11 cellular contexts compared by ENCODE assay signal in the genomic region with DNA sequence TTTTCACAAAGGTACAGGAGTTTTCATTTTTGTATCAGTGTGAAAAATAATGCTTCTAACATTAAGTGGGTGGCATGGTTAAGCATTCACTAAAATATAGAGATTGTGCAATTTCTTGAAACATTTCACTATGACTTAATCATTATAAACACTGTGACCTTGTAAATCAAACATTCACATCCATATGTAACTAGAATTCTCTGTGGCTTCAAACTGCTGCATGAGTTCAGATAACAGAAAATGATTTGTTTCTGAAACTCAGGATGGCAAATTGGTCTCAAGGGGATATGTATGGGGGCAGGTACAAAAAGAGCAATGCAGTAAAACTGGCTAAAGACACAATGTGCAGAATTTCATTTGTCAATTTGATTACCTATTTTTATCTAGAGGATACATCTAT. TPM values are rescaled to one million over a fixed set of nuclear protein-coding genes. Genes with fewer than 3 reads are reported as not detected.
DNase-seq lines count a peak whose midpoint lies in the region; ATAC-seq, FAIRE-seq and TF ChIP-seq lines count a peak whose summit lies in the region.
"Had no signal": no experiment of that assay in that cellular context is flagged by ENCODE, and none has a peak within 500 bp of the region (broad histone marks: within the 10 kb centered on the region; RNA-seq: fewer than 3 reads in every experiment).

No MANE protein-coding gene starts in this region.

- TF ChIP-seq EP300 in HepG2 (IDR thresholded peaks at IDR 0.05; ENCODE audit: low read depth in 2 of 2, low read length in 2 of 2) (no peak), HepG2 (CRISPR knock-in tag; IDR thresholded peaks at IDR 0.05; ENCODE audit: borderline replicate concordance) (no peak)

- intact Hi-C loops in HepG2 (cut with micrococcal nuclease; ENCODE audit: unreplicated experiment), result loop anchor here (1.0 kb wide), 1 partner anchor 82 kb away; no protein-coding TSS in a partner anchor
- intact Hi-C loops in Right ventricle myocardium inferior (cut with DNase I), result loop anchor here (5.0 kb wide), 1 partner anchor 59 kb away; a partner anchor contains a TSS

- no peak for TF ChIP-seq CTCF in HepG2 (CRISPR knock-in tag; IDR thresholded peaks at IDR 0.05)
- TF ChIP-seq CTCF in coronary artery (IDR thresholded peaks at IDR 0.05), result no peak

- H3K36me3 ChIP-seq in BLaER1 treated with 17β-estradiol and CSF1 and Interleukin-3, amounts not matched to agents 10 nM and 100 nM, result peaks cover 4 to 71% (median 35%) of the 10 kb centered on the region in 11 experiments; a peak in 21 of 22 replicates
- H3K36me3 ChIP-seq in HepG2 (replicated peaks in 1 of 2; ENCODE audit: control insufficient read depth in 1 of 2, insufficient read depth in 2 of 2, low read length in 2 of 2), result peaks cover 0 to under 1% of the 10 kb centered on the region in 2 experiments; a peak in 2 of 5 replicates

- H3K9ac ChIP-seq in BLaER1 treated with 17β-estradiol and CSF1 and Interleukin-3, amounts not matched to agents 10 nM and 100 nM, result 0 out of 22 replicates have a peak overlapping the region, but pooled peaks of 1 of the 11 experiments have one; percentile 3
- H3K9ac ChIP-seq in HepG2 (ENCODE audit: insufficient read depth, low read depth, low read length), result no peak overlapping the region

- no peaks in the 10 kb centered on the region for H3K9me3 Mint-ChIP-seq in activated naive CD8-positive, alpha-beta T cell (ENCODE audit: low read depth)

- ATAC-seq in HepG2 (no peak), HG03521 (IDR thresholded peaks at IDR 0.05; ENCODE audit: unreplicated experiment) (no peak), Right ventricle myocardium inferior (no peak)

- DNase-seq in HCEC 1CT (peak; percentile 80), HepG2 (ENCODE audit: low spot score) (peak; percentile 49), coronary artery (ENCODE audit: low spot score) (no peak), Right ventricle myocardium inferior (ENCODE audit: missing footprints) (no peak), GDM1 (lab: John Stamatoyannopoulos, UW) (no peak)
- DNase-seq: testis, WERI-Rb-1 had no signal

- H3K4me2 ChIP-seq in BLaER1 treated with 17β-estradiol and CSF1 and Interleukin-3, amounts not matched to agents 10 nM and 100 nM, result peak overlapping the region; percentile 1 to 94 (median 36); a peak in 15 of 22 replicates
- H3K4me2 ChIP-seq in HepG2 (ENCODE audit: low read depth, low read length), result peak overlapping the region; percentile 53

- peaks cover 65% of the 10 kb centered on the region for H3K4me1 Mint-ChIP-seq in activated naive CD8-positive, alpha-beta T cell (ENCODE audit: low read depth)

- H3K27me3 Mint-ChIP-seq in activated naive CD8-positive, alpha-beta T cell, result no peaks in the 10 kb centered on the region
- H3K27me3 Mint-ChIP-seq: IgD-negative memory B cell had no signal

- FAIRE-seq in HepG2 (lab: Jason Lieb, UNC), result peak; percentile 39

- no peak overlapping the region for H3K4me3 ChIP-seq in BLaER1 treated with 17β-estradiol and CSF1 and Interleukin-3, amounts not matched to agents 10 nM and 100 nM
- H3K4me3 ChIP-seq in HepG2 (replicated peaks in 1 of 3; ENCODE audit: insufficient read depth in 1 of 3, low read depth in 2 of 3, low read length in 3 of 3) (peak overlapping the region in 1 of 3 experiments; percentile 18; a peak in 2 of 6 replicates), coronary artery (no peak overlapping the region)
- H3K4me3 ChIP-seq: testis had no signal

- H4K20me1 ChIP-seq in BLaER1 treated with 17β-estradiol and CSF1 and Interleukin-3, amounts not matched to agents 10 nM and 100 nM, result peaks cover 61 to 87% (median 84%) of the 10 kb centered on the region in 11 experiments; a peak in 21 of 22 replicates
- H4K20me1 ChIP-seq in HepG2 (ENCODE audit: insufficient read depth, low read length), result peaks cover 54% of the 10 kb centered on the region

- no peak for TF ChIP-seq RAD21 in HepG2 (CRISPR knock-in tag; IDR thresholded peaks at IDR 0.05)

- H3K36me3 Mint-ChIP-seq in activated naive CD8-positive, alpha-beta T cell, result peaks cover 13% of the 10 kb centered on the region

- no peaks in the 10 kb centered on the region for H3K27me3 ChIP-seq in BLaER1 treated with 17β-estradiol and CSF1 and Interleukin-3, amounts not matched to agents 10 nM and 100 nM
- peaks cover under 1 to 7% of the 10 kb centered on the region in 2 experiments; a peak in 2 of 5 replicates for H3K27me3 ChIP-seq in HepG2 (ENCODE audit: control insufficient read depth in 1 of 2, insufficient read depth in 2 of 2, low read length in 2 of 2)
- H3K27me3 ChIP-seq: testis had no signal

- CTCF ChIA-PET in HepG2 (lab: Yijun Ruan, JAX; ENCODE audit: low intra/inter-chr PET ratio, low total read pairs), result no interaction called here

- BruUV-seq in HepG2 (replicated peaks; lab: Mats Ljungman, UMichigan), result no TSS peak

- no peak overlapping the region for H2AFZ ChIP-seq in HepG2 (ENCODE audit: low read length)

- POLR2A ChIA-PET in HepG2 (lab: Yijun Ruan, JAX), result no interaction called here

- TF ChIP-seq POLR2A in HepG2 (IDR thresholded peaks at IDR 0.05; ENCODE audit: insufficient read depth in 1 of 2, low read depth in 2 of 2, low read length in 2 of 2), result no peak

- peaks cover 29 to 38% (median 36%) of the 10 kb centered on the region in 10 experiments for H3K4me1 ChIP-seq in BLaER1 treated with 17β-estradiol and CSF1 and Interleukin-3, amounts not matched to agents 10 nM and 100 nM
- peaks cover 53% of the 10 kb centered on the region for H3K4me1 ChIP-seq in HepG2 (ENCODE audit: insufficient read depth, low read length)

- H3K79me2 ChIP-seq in HepG2 (ENCODE audit: insufficient read depth, low read length), result peaks cover 81% of the 10 kb centered on the region

- H3K9me3 ChIP-seq in BLaER1 treated with 17β-estradiol and CSF1 and Interleukin-3, amounts not matched to agents 10 nM and 100 nM (replicated peaks in 1 of 11), result peaks cover 0 to 16% (median 7%) of the 10 kb centered on the region in 11 experiments; a peak in 10 of 22 replicates
- H3K9me3 ChIP-seq in HepG2 (ENCODE audit: low read length), result no peaks in the 10 kb centered on the region
- H3K9me3 ChIP-seq: testis had no signal

- peak overlapping the region; percentile 61 for H3K4me3 Mint-ChIP-seq in activated naive CD8-positive, alpha-beta T cell

- peak overlapping the region; percentile 75 for H3K27ac Mint-ChIP-seq in activated naive CD8-positive, alpha-beta T cell
- H3K27ac Mint-ChIP-seq: IgD-negative memory B cell had no signal

- H3K27ac ChIP-seq in BLaER1 treated with 17β-estradiol and CSF1 and Interleukin-3, amounts not matched to agents 10 nM and 100 nM, result no peak overlapping the region
- H3K27ac ChIP-seq in HepG2 (ENCODE audit: extremely low read length, insufficient read depth, low read length) (peak overlapping the region; percentile 44), coronary artery (no peak overlapping the region)
- H3K27ac ChIP-seq: WERI-Rb-1 had no signal

- in situ Hi-C loops in HepG2 (cut with HindIII; ENCODE audit: extremely low pct_ligation_motif_present, low pct_unique_long_range_greater_than_20kb), result no loop called here

RNA-seq across cellular contexts. Expression of a gene that starts 3.8 kb away (rescaled TPM):
- total RNA-seq in HepG2 (2016; rRNA removed; fragmentation: Illumina TruSeq; extraction: Trizol), result 56.3 and 65.5 TPM in 2 replicates
- 13.3 and 17.4 TPM in 2 replicates for total RNA-seq in HepG2 (2016; cell fraction: cytosol; rRNA removed; fragmentation: Illumina TruSeq; extraction: Trizol; ENCODE audit: low read depth)
- total RNA-seq in HepG2 (2016; cell fraction: insoluble cytoplasmic fraction; rRNA removed; fragmentation: Illumina TruSeq; extraction: Trizol), result 55.3 and 69.7 TPM in 2 replicates
- total RNA-seq in HepG2 (2016; cell fraction: membrane; rRNA removed; fragmentation: Illumina TruSeq; extraction: Trizol), result 23.5 and 27.3 TPM in 2 replicates
- total RNA-seq in HepG2 (2016; cell fraction: nucleus; rRNA removed; fragmentation: Illumina TruSeq; extraction: Trizol), result 62.3 and 63.2 TPM in 2 replicates
- 19.6 and 29.1 TPM in 2 replicates for polyA plus RNA-seq in HepG2 (2011; rRNA removed)
- 8.9 and 12.8 TPM in 2 replicates for polyA plus RNA-seq in HepG2 (2011; cell fraction: cytosol; rRNA removed)
- polyA plus RNA-seq in HepG2 (2011; cell fraction: nucleus; rRNA removed), result 12.6 and 37.9 TPM in 2 replicates
- 26.6 and 33.0 TPM in 2 replicates for polyA plus RNA-seq in HepG2 (2012)
- polyA plus RNA-seq in HepG2 (2016; cell fraction: cytosol; fragmentation: Illumina TruSeq; extraction: Trizol; ENCODE audit: low read depth), result 5.0 and 5.5 TPM in 2 replicates
- 69.4 and 78.5 TPM in 2 replicates for polyA plus RNA-seq in HepG2 (2016; cell fraction: insoluble cytoplasmic fraction; fragmentation: Illumina TruSeq; extraction: Trizol; ENCODE audit: low read depth)
- polyA plus RNA-seq in HepG2 (2016; cell fraction: membrane; fragmentation: Illumina TruSeq; extraction: Trizol; ENCODE audit: low read depth), result 13.1 and 14.8 TPM in 2 replicates
- 69.9 and 72.0 TPM in 2 replicates for polyA plus RNA-seq in HepG2 (2016; cell fraction: nucleus; fragmentation: Illumina TruSeq; extraction: Trizol; ENCODE audit: insufficient read depth, low read depth)
- polyA minus RNA-seq in HepG2 (2011; rRNA and poly(A)+ RNA removed; ENCODE audit: low replicate concordance), result 11.4 and 17.2 TPM in 2 replicates
- polyA minus RNA-seq in HepG2 (2011; cell fraction: cytosol; rRNA and poly(A)+ RNA removed), result 6.9 and 11.3 TPM in 2 replicates
- 51.7 and 63.1 TPM in 2 replicates for polyA minus RNA-seq in HepG2 (2011; cell fraction: nucleus; rRNA and poly(A)+ RNA removed)
- total RNA-seq in Right ventricle myocardium inferior, result 14.3 TPM

RNA-seq across cellular contexts. Expression of a gene that starts 57.8 kb away (rescaled TPM):
- total RNA-seq in HepG2 (2016; rRNA removed; fragmentation: Illumina TruSeq; extraction: Trizol) (10.1 and 12.2 TPM in 2 replicates), Right ventricle myocardium inferior (11.8 TPM)
- 3.1 and 4.0 TPM in 2 replicates for total RNA-seq in HepG2 (2016; cell fraction: cytosol; rRNA removed; fragmentation: Illumina TruSeq; extraction: Trizol; ENCODE audit: low read depth)
- 11.4 and 13.2 TPM in 2 replicates for total RNA-seq in HepG2 (2016; cell fraction: insoluble cytoplasmic fraction; rRNA removed; fragmentation: Illumina TruSeq; extraction: Trizol)
- total RNA-seq in HepG2 (2016; cell fraction: membrane; rRNA removed; fragmentation: Illumina TruSeq; extraction: Trizol), result 6.4 and 7.5 TPM in 2 replicates
- total RNA-seq in HepG2 (2016; cell fraction: nucleus; rRNA removed; fragmentation: Illumina TruSeq; extraction: Trizol), result 12.6 and 12.9 TPM in 2 replicates
- 6.3 and 7.2 TPM in 2 replicates for polyA plus RNA-seq in HepG2 (2011; rRNA removed)
- polyA plus RNA-seq in HepG2 (2011; cell fraction: cytosol; rRNA removed), result 2.8 and 3.8 TPM in 2 replicates
- 11.1 and 11.2 TPM in 2 replicates for polyA plus RNA-seq in HepG2 (2011; cell fraction: nucleus; rRNA removed)
- polyA plus RNA-seq in HepG2 (2012), result 6.2 and 7.9 TPM in 2 replicates
- 0.71 and 0.92 TPM in 2 replicates for polyA plus RNA-seq in HepG2 (2016; cell fraction: cytosol; fragmentation: Illumina TruSeq; extraction: Trizol; ENCODE audit: low read depth)
- 10.7 and 11.1 TPM in 2 replicates for polyA plus RNA-seq in HepG2 (2016; cell fraction: insoluble cytoplasmic fraction; fragmentation: Illumina TruSeq; extraction: Trizol; ENCODE audit: low read depth)
- 1.6 and 1.7 TPM in 2 replicates for polyA plus RNA-seq in HepG2 (2016; cell fraction: membrane; fragmentation: Illumina TruSeq; extraction: Trizol; ENCODE audit: low read depth)
- polyA plus RNA-seq in HepG2 (2016; cell fraction: nucleus; fragmentation: Illumina TruSeq; extraction: Trizol; ENCODE audit: insufficient read depth, low read depth), result 20.2 and 23.3 TPM in 2 replicates
- 6.3 and 6.8 TPM in 2 replicates for polyA minus RNA-seq in HepG2 (2011; rRNA and poly(A)+ RNA removed; ENCODE audit: low replicate concordance)
- polyA minus RNA-seq in HepG2 (2011; cell fraction: cytosol; rRNA and poly(A)+ RNA removed), result 2.9 and 3.4 TPM in 2 replicates
- polyA minus RNA-seq in HepG2 (2011; cell fraction: nucleus; rRNA and poly(A)+ RNA removed), result 28.3 and 34.4 TPM in 2 replicates

RNA-seq across cellular contexts. Expression of a gene that starts 58.1 kb away (rescaled TPM):
- total RNA-seq in HepG2 (2016; rRNA removed; fragmentation: Illumina TruSeq; extraction: Trizol), result 19.4 and 22.4 TPM in 2 replicates
- 4.8 and 6.2 TPM in 2 replicates for total RNA-seq in HepG2 (2016; cell fraction: cytosol; rRNA removed; fragmentation: Illumina TruSeq; extraction: Trizol; ENCODE audit: low read depth)
- total RNA-seq in HepG2 (2016; cell fraction: insoluble cytoplasmic fraction; rRNA removed; fragmentation: Illumina TruSeq; extraction: Trizol), result 20.0 and 23.9 TPM in 2 replicates
- 6.7 and 8.4 TPM in 2 replicates for total RNA-seq in HepG2 (2016; cell fraction: membrane; rRNA removed; fragmentation: Illumina TruSeq; extraction: Trizol)
- total RNA-seq in HepG2 (2016; cell fraction: nucleus; rRNA removed; fragmentation: Illumina TruSeq; extraction: Trizol), result 38.5 and 39.3 TPM in 2 replicates
- polyA plus RNA-seq in HepG2 (2011; rRNA removed), result 14.4 and 16.6 TPM in 2 replicates
- 3.3 and 4.1 TPM in 2 replicates for polyA plus RNA-seq in HepG2 (2011; cell fraction: cytosol; rRNA removed)
- 28.7 and 32.6 TPM in 2 replicates for polyA plus RNA-seq in HepG2 (2011; cell fraction: nucleus; rRNA removed)
- polyA plus RNA-seq in HepG2 (2012), result 8.9 and 9.9 TPM in 2 replicates
- 0.61 and 0.82 TPM in 2 replicates for polyA plus RNA-seq in HepG2 (2016; cell fraction: cytosol; fragmentation: Illumina TruSeq; extraction: Trizol; ENCODE audit: low read depth)
- 12.3 and 14.8 TPM in 2 replicates for polyA plus RNA-seq in HepG2 (2016; cell fraction: insoluble cytoplasmic fraction; fragmentation: Illumina TruSeq; extraction: Trizol; ENCODE audit: low read depth)
- polyA plus RNA-seq in HepG2 (2016; cell fraction: membrane; fragmentation: Illumina TruSeq; extraction: Trizol; ENCODE audit: low read depth), result 1.5 and 2.4 TPM in 2 replicates
- 55.4 and 56.2 TPM in 2 replicates for polyA plus RNA-seq in HepG2 (2016; cell fraction: nucleus; fragmentation: Illumina TruSeq; extraction: Trizol; ENCODE audit: insufficient read depth, low read depth)
- polyA minus RNA-seq in HepG2 (2011; rRNA and poly(A)+ RNA removed; ENCODE audit: low replicate concordance), result 6.2 and 6.6 TPM in 2 replicates
- 5.5 and 6.2 TPM in 2 replicates for polyA minus RNA-seq in HepG2 (2011; cell fraction: cytosol; rRNA and poly(A)+ RNA removed)
- 45.2 and 52.3 TPM in 2 replicates for polyA minus RNA-seq in HepG2 (2011; cell fraction: nucleus; rRNA and poly(A)+ RNA removed)
- 10.4 TPM for total RNA-seq in Right ventricle myocardium inferior

Comparison
In these comparisons a context has a peak if more than half of its experiments do, and no peak if none do; other contexts are left out.
1. DNase-seq: peak in HCEC 1CT (single experiment) and HepG2 (single experiment); none in coronary artery (single experiment), Right ventricle myocardium inferior (single experiment) and GDM1 (single experiment).